In the genomic region with DNA sequence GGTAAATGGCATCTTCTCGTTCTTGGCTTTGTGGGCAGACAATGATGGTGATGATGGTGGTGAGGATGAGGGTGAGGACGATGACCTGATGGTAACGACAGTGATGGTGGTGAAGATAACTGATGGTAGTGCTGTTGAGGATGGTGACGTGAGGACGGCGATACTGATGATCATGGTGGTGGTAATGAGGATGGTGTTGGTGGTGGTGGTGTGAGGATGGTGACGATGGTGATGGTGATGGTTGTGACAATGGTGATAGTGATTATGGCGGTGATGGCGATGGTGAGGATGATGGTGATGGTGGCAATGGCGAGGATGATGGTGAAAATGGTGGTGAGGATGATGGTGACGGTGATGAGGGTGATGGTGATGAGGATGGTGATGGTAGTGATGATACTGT, we compare ENCODE assay signal across 1 cellular context.
TF ChIP-seq lines count a peak whose summit lies in the region.

No MANE protein-coding gene starts in this region.

TF ChIP-seq in HEK293, 187 proteins besides CTCF, POLR2A, EP300 and RAD21 (continued from another document):
- TF ChIP-seq, protein P1, sequence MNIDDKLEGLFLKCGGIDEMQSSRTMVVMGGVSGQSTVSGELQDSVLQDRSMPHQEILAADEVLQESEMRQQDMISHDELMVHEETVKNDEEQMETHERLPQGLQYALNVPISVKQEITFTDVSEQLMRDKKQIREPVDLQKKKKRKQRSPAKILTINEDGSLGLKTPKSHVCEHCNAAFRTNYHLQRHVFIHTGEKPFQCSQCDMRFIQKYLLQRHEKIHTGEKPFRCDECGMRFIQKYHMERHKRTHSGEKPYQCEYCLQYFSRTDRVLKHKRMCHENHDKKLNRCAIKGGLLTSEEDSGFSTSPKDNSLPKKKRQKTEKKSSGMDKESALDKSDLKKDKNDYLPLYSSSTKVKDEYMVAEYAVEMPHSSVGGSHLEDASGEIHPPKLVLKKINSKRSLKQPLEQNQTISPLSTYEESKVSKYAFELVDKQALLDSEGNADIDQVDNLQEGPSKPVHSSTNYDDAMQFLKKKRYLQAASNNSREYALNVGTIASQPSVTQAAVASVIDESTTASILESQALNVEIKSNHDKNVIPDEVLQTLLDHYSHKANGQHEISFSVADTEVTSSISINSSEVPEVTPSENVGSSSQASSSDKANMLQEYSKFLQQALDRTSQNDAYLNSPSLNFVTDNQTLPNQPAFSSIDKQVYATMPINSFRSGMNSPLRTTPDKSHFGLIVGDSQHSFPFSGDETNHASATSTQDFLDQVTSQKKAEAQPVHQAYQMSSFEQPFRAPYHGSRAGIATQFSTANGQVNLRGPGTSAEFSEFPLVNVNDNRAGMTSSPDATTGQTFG (tag by site-specific recombination; IDR thresholded peaks at IDR 0.05; ENCODE audit: borderline replicate concordance): peak; percentile 43; the same call in 1 of the 2 replicates
- TF ChIP-seq, protein P2, sequence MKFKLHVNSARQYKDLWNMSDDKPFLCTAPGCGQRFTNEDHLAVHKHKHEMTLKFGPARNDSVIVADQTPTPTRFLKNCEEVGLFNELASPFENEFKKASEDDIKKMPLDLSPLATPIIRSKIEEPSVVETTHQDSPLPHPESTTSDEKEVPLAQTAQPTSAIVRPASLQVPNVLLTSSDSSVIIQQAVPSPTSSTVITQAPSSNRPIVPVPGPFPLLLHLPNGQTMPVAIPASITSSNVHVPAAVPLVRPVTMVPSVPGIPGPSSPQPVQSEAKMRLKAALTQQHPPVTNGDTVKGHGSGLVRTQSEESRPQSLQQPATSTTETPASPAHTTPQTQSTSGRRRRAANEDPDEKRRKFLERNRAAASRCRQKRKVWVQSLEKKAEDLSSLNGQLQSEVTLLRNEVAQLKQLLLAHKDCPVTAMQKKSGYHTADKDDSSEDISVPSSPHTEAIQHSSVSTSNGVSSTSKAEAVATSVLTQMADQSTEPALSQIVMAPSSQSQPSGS (tag by site-specific recombination; IDR thresholded peaks at IDR 0.05; ENCODE audit: low read depth): no peak
- 0 out of 2 replicates have a peak, but pooled peaks have one; percentile 39 for TF ChIP-seq ZBTB20 (tag by site-specific recombination; IDR thresholded peaks at IDR 0.05)
- TF ChIP-seq ZNF341 (tag by site-specific recombination; IDR thresholded peaks at IDR 0.05; ENCODE audit: low read depth): no peak
- TF ChIP-seq, protein P3, sequence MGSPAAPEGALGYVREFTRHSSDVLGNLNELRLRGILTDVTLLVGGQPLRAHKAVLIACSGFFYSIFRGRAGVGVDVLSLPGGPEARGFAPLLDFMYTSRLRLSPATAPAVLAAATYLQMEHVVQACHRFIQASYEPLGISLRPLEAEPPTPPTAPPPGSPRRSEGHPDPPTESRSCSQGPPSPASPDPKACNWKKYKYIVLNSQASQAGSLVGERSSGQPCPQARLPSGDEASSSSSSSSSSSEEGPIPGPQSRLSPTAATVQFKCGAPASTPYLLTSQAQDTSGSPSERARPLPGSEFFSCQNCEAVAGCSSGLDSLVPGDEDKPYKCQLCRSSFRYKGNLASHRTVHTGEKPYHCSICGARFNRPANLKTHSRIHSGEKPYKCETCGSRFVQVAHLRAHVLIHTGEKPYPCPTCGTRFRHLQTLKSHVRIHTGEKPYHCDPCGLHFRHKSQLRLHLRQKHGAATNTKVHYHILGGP (tag by site-specific recombination; IDR thresholded peaks at IDR 0.05): no peak
- peak; percentile 59; the same call in 1 of the 2 replicates for TF ChIP-seq ZNF311 (tag by site-specific recombination; IDR thresholded peaks at IDR 0.05; ENCODE audit: borderline replicate concordance)
- TF ChIP-seq, protein P4, sequence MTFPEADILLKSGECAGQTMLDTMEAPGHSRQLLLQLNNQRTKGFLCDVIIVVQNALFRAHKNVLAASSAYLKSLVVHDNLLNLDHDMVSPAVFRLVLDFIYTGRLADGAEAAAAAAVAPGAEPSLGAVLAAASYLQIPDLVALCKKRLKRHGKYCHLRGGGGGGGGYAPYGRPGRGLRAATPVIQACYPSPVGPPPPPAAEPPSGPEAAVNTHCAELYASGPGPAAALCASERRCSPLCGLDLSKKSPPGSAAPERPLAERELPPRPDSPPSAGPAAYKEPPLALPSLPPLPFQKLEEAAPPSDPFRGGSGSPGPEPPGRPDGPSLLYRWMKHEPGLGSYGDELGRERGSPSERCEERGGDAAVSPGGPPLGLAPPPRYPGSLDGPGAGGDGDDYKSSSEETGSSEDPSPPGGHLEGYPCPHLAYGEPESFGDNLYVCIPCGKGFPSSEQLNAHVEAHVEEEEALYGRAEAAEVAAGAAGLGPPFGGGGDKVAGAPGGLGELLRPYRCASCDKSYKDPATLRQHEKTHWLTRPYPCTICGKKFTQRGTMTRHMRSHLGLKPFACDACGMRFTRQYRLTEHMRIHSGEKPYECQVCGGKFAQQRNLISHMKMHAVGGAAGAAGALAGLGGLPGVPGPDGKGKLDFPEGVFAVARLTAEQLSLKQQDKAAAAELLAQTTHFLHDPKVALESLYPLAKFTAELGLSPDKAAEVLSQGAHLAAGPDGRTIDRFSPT (tag by site-specific recombination; IDR thresholded peaks at IDR 0.05): no peak
- TF ChIP-seq ZNF521 (tag by site-specific recombination; IDR thresholded peaks at IDR 0.05): 0 out of 2 replicates have a peak, but pooled peaks have one; percentile 35
- TF ChIP-seq, protein P5, sequence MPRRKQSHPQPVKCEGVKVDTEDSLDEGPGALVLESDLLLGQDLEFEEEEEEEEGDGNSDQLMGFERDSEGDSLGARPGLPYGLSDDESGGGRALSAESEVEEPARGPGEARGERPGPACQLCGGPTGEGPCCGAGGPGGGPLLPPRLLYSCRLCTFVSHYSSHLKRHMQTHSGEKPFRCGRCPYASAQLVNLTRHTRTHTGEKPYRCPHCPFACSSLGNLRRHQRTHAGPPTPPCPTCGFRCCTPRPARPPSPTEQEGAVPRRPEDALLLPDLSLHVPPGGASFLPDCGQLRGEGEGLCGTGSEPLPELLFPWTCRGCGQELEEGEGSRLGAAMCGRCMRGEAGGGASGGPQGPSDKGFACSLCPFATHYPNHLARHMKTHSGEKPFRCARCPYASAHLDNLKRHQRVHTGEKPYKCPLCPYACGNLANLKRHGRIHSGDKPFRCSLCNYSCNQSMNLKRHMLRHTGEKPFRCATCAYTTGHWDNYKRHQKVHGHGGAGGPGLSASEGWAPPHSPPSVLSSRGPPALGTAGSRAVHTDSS (tag by site-specific recombination; IDR thresholded peaks at IDR 0.05): peak; percentile 91
- TF ChIP-seq ZBTB8A (tag by site-specific recombination; IDR thresholded peaks at IDR 0.05): no peak
- no peak for TF ChIP-seq MEIS1 (CRISPR knock-in tag; IDR thresholded peaks at IDR 0.05; ENCODE audit: borderline replicate concordance)
- TF ChIP-seq ZSCAN23 (tag by site-specific recombination; IDR thresholded peaks at IDR 0.05): no peak
- no peak for TF ChIP-seq ZXDB (tag by site-specific recombination; IDR thresholded peaks at IDR 0.05)
- TF ChIP-seq ZNF529 (tag by site-specific recombination; IDR thresholded peaks at IDR 0.05; ENCODE audit: insufficient replicate concordance): no peak
- TF ChIP-seq, protein P6, sequence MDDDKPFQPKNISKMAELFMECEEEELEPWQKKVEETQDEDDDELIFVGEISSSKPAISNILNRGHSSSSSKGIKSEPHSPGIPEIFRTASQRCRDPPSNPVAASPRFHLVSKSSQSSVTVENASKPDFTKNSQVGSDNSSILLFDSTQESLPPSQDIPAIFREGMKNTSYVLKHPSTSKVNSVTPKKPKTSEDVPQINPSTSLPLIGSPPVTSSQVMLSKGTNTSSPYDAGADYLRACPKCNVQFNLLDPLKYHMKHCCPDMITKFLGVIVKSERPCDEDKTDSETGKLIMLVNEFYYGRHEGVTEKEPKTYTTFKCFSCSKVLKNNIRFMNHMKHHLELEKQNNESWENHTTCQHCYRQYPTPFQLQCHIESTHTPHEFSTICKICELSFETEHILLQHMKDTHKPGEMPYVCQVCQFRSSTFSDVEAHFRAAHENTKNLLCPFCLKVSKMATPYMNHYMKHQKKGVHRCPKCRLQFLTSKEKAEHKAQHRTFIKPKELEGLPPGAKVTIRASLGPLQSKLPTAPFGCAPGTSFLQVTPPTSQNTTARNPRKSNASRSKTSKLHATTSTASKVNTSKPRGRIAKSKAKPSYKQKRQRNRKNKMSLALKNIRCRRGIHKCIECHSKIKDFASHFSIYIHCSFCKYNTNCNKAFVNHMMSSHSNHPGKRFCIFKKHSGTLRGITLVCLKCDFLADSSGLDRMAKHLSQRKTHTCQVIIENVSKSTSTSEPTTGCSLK (tag by site-specific recombination; IDR thresholded peaks at IDR 0.05): peak; percentile 48; the same call in 1 of the 2 replicates
- TF ChIP-seq, protein P7, sequence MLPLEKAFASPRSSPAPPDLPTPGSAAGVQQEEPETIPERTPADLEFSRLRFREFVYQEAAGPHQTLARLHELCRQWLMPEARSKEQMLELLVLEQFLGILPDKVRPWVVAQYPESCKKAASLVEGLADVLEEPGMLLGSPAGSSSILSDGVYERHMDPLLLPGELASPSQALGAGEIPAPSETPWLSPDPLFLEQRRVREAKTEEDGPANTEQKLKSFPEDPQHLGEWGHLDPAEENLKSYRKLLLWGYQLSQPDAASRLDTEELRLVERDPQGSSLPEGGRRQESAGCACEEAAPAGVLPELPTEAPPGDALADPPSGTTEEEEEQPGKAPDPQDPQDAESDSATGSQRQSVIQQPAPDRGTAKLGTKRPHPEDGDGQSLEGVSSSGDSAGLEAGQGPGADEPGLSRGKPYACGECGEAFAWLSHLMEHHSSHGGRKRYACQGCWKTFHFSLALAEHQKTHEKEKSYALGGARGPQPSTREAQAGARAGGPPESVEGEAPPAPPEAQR (tag by site-specific recombination; IDR thresholded peaks at IDR 0.05): no peak
- TF ChIP-seq ZNF423 (tag by site-specific recombination; IDR thresholded peaks at IDR 0.05): no peak
- TF ChIP-seq ZNF169 (tag by site-specific recombination; IDR thresholded peaks at IDR 0.05): peak; percentile 69; the same call in 1 of the 2 replicates
- no peak for TF ChIP-seq ZNF837 (tag by site-specific recombination; IDR thresholded peaks at IDR 0.05)
TF ChIP-seq in HEK293: peak in this region for 10.
